ENCODE assay signal across 34 cellular contexts in the genomic region with DNA sequence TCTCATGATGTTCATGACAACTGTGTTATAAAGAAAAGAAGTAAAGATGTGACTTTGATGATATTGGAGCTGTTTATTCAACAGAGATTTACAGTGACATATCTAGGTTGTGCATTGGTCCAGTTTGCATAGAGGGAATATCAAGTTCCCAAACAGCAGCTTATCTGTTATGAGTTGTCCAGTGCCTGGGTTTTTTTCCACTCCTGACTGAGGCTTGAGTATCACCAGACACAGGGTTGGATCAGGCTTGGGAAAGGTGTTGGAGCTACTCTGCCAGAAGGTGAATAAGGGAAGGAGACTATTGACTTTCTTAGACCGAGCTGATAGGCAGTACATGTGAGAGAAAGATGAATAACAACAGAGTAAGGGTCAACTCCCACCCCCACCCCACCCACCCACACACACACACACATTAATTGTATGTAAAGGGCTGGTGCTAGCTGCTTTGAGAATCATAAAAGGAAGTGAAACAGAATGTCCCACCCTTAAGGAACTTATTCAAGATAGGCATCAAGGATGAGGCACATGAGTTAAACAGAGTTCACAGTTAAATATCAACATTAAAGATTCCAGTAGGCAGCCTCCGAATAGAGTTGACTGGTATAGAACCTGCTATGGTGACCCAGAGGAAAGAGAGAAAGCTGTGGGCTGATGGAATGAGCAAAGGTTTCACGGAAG.
"Had no signal": no experiment of that assay in that cellular context is flagged by ENCODE, and none has a peak within 500 bp of the region (broad histone marks: within the 10 kb centered on the region; RNA-seq: fewer than 3 reads in every experiment).

No MANE protein-coding gene starts in this region.

- ATAC-seq: gastroesophageal sphincter; left lobe of liver; naive thymus-derived CD8-positive, alpha-beta T cell; pancreas; psoas muscle had no signal

- FAIRE-seq: astrocyte, keratinocyte, pancreas, small intestine had no signal

- H3K36me3 ChIP-seq: brain microvascular endothelial cell, gastroesophageal sphincter, lower lobe of right lung, pancreas, sigmoid colon, stomach, thyroid gland had no signal

- H3K27me3 ChIP-seq: brain microvascular endothelial cell, dorsolateral prefrontal cortex, gastroesophageal sphincter, pancreas, sigmoid colon, stomach, thyroid gland had no signal

- H3K4me1 ChIP-seq: gastroesophageal sphincter, lower lobe of right lung, pancreas, psoas muscle, sigmoid colon, stomach, thyroid gland had no signal

- DNase-seq: activated CD4-positive, alpha-beta T cell treated with anti-CD3 and anti-CD28 coated beads for 4 hours; activated CD4-positive, alpha-beta T cell treated with anti-CD3 and anti-CD28 coated beads, Interleukin-2, amount 50 U/mL, for 4 hours; activated CD4-positive, CD25-positive, alpha-beta regulatory T cell; activated effector memory CD4-positive, alpha-beta T cell treated with anti-CD3 and anti-CD28 coated beads, Interleukin-2, amount 50 U/mL, for 16 hours; activated naive CD4-positive, alpha-beta T cell treated with anti-CD3 and anti-CD28 coated beads for 36 hours; activated naive CD8-positive, alpha-beta T cell treated with anti-CD3 and anti-CD28 coated beads, Interleukin-2, amount 10 ng/mL, durations not matched to agents 7 days and 5 days; activated T-cell treated with anti-CD3 and anti-CD28 coated beads for 4 hours; amniotic stem cell; brain microvascular endothelial cell; dorsolateral prefrontal cortex; effector memory CD4-positive, alpha-beta T cell; erythroblast; head of caudate nucleus; hippocampal formation; lower lobe of right lung; mesenchymal stem cell; naive thymus-derived CD8-positive, alpha-beta T cell; nucleus accumbens; pancreas; psoas muscle; sigmoid colon; small intestine; stimulated activated CD4-positive, alpha-beta T cell treated with anti-CD3 and anti-CD28 coated beads, Interleukin-1b, Interleukin-23, amount 100 ng/mL, for 48 hours; stimulated activated CD4-positive, alpha-beta T cell treated with anti-CD3 and anti-CD28 coated beads, Interleukin-4, amount 100 ng/mL, for 4 hours; stimulated activated CD8-positive, alpha-beta memory T cell treated with anti-CD3 and anti-CD28 coated beads, Interleukin-4, amount 100 ng/mL, for 48 hours; stimulated activated naive B cell treated with anti-CD40 and anti-IgM and Interleukin-4, amounts not matched to agents 10 μg/mL and 1 μg/mL and 100 μg/mL, for 72 hours; stomach; T-helper 2 cell; thyroid gland had no signal

- H3K27ac ChIP-seq: brain microvascular endothelial cell, coronary artery, dorsolateral prefrontal cortex, gastroesophageal sphincter, lower lobe of right lung, pancreas, psoas muscle, sigmoid colon, stomach, thyroid gland had no signal

- H3K9me3 ChIP-seq: gastroesophageal sphincter, lower lobe of right lung, pancreas, psoas muscle, sigmoid colon, stomach, thyroid gland had no signal

- H3K4me3 ChIP-seq: coronary artery, dorsolateral prefrontal cortex, gastroesophageal sphincter, lower lobe of right lung, pancreas, psoas muscle, sigmoid colon, stomach, thyroid gland had no signal
